ENCODE assay signal across 1 cellular context in the genomic region with DNA sequence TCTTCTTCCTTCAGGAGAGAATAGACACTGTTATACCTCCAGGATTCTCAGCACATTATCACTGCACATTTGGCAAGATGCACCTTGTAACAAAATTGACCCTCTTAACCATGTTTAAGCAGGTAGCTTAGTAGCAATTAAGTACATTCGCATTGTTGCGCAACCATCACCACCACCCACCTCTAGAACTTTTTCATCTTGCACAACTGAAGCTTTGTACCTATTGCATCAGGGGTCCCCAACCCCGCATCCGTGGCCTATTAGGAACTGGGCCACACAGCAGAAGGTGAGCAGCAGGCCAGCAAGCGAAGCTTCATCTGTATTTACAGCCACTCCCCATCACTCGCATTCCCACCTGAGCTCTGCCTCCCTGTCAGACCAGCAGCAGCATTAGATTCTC.
TF ChIP-seq lines count a peak whose summit lies in the region.

No MANE protein-coding gene starts in this region.

TF ChIP-seq in H1, 55 proteins besides CTCF, POLR2A, EP300 and RAD21:
- TF ChIP-seq CEBPB (IDR thresholded peaks at IDR 0.05; ENCODE audit: low read depth, low read length) (peak; percentile 95), SIN3A (conservative IDR thresholded peaks at IDR 0.05 in 1 of 2, IDR thresholded peaks at IDR 0.05 in 1 of 2; ENCODE audit: low read depth in 1 of 2, low read length in 2 of 2) (no peak)
TF ChIP-seq in H1: peak in this region for 1.
